8 cellular contexts compared by ENCODE assay signal in the genomic region with DNA sequence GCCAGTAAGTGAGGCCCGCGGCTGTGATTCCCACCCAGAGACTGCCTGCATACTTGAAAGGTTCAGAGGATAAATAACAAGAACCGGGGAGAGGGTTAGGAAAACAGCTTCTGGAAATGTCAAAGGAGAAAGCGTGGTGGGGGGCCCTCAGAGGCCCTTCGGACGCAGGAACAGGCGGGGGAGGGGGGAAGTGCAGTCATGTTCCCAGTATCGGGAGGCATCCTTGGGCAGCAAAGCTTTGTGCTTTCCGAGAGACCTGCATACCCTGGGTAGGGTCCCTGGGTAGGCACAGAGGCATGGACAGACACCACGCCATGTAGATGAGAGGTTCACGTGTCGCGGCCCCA. TPM values are rescaled to one million over a fixed set of nuclear protein-coding genes. Genes with fewer than 3 reads are reported as not detected.
DNase-seq lines count a peak whose midpoint lies in the region; ATAC-seq, FAIRE-seq and TF ChIP-seq lines count a peak whose summit lies in the region.

No MANE protein-coding gene starts in this region.

- TF ChIP-seq POLR2A in A549 (IDR thresholded peaks at IDR 0.05; ENCODE audit: low read length), result no peak

- H3K9me3 ChIP-seq in A549, result no peaks in the 10 kb centered on the region
- no peaks in the 10 kb centered on the region for H3K9me3 ChIP-seq in neutrophil

- no peak for TF ChIP-seq RAD21 in A549 (conservative IDR thresholded peaks at IDR 0.05 in 1 of 2, IDR thresholded peaks at IDR 0.05 in 1 of 2)

- peaks cover 5% of the 10 kb centered on the region; the same call in 1 of the 2 replicates for H3K36me3 Mint-ChIP-seq in WTC11
- H3K36me3 Mint-ChIP-seq in glutamatergic neuron (ENCODE audit: unreplicated experiment), result peaks cover 11% of the 10 kb centered on the region

- H3K4me2 ChIP-seq in A549, result peak overlapping the region; percentile 73; the same call in 2 of the 3 replicates

- no peaks in the 10 kb centered on the region for H3K36me3 ChIP-seq in neutrophil

- H3K4me1 Mint-ChIP-seq in WTC11 (peaks cover 33% of the 10 kb centered on the region), glutamatergic neuron (ENCODE audit: low read depth, unreplicated experiment) (peaks cover 21% of the 10 kb centered on the region)

- no peak for TF ChIP-seq EP300 in A549 (IDR thresholded peaks at IDR 0.05)

- CTCF ChIA-PET in A549 (lab: Yijun Ruan, JAX) (interaction anchor here (1.0 to 1.2 kb wide), 2 partner anchors 194 to 220 kb away, joined by 3 read pairs; no protein-coding TSS in a partner anchor), WTC11 (lab: Charles Lee) (interaction anchor here (0.8 to 4.5 kb wide), 13 partner anchors 8 to 211 kb away, joined by 3 to 37 read pairs (median 7); a partner anchor contains a TSS)

- FAIRE-seq in A549 (lab: Jason Lieb, UNC), result no peak

- POLR2A ChIA-PET in A549 (lab: Yijun Ruan, JAX), result no interaction called here
- POLR2A ChIA-PET in WTC11 (lab: Charles Lee), result interaction anchor here (0.5 to 1.6 kb wide), 5 partner anchors 9 to 161 kb away, joined by 3 to 4 read pairs (median 3); a partner anchor contains a TSS

- in situ Hi-C loops in KBM-7 (cut with MboI; ENCODE audit: low pct_unique_long_range_greater_than_20kb, low sequenced_read_pairs), result no loop called here
- in situ Hi-C loops in GM13976 (cut with MboI; ENCODE audit: low sequenced_read_pairs, unreplicated experiment), result no loop called here

- H3K27ac Mint-ChIP-seq in WTC11 (no peak overlapping the region), glutamatergic neuron (ENCODE audit: unreplicated experiment) (peak overlapping the region; percentile 60)

- WGBS in A549 (ENCODE audit: missing lambda C conversion rate), result 94% methylated on average over 7 of the region's 13 CpGs

- H3K9me3 Mint-ChIP-seq in WTC11 (no peaks in the 10 kb centered on the region), glutamatergic neuron (ENCODE audit: unreplicated experiment) (peaks cover 17% of the 10 kb centered on the region)

- DNase-seq in A549 (ENCODE audit: low read depth in 1 of 2, low spot score in 1 of 2), result no peak
- no peak for DNase-seq in WTC11 (ENCODE audit: low spot score)
- no peak for DNase-seq in glutamatergic neuron
- DNase-seq in KBM-7, result no peak
- DNase-seq in GM13976 (ENCODE audit: low spot score), result no peak
- DNase-seq in DMS79 treated with DMSO at 0.1 percent for 48 hours (lab: John Stamatoyannopoulos, UW), result no peak

- no peaks in the 10 kb centered on the region for H3K4me1 ChIP-seq in A549
- H3K4me1 ChIP-seq in neutrophil (ENCODE audit: control insufficient read depth in 1 of 2, insufficient read depth in 1 of 2, low read depth in 1 of 2, low read length in 1 of 2), result peaks cover 37 to 39% of the 10 kb centered on the region in 2 experiments

- no peak for TF ChIP-seq CTCF in A549 (IDR thresholded peaks at IDR 0.05)
- no peak for TF ChIP-seq CTCF in WTC11 (IDR thresholded peaks at IDR 0.05)
- TF ChIP-seq CTCF in glutamatergic neuron (IDR thresholded peaks at IDR 0.05; ENCODE audit: partially characterized antibody, unreplicated experiment), result no peak
- TF ChIP-seq CTCF in neutrophil (IDR thresholded peaks at IDR 0.05), result no peak
- TF ChIP-seq CTCF in GM13976 (IDR thresholded peaks at IDR 0.05; ENCODE audit: borderline replicate concordance, control extremely low read depth, extremely low read depth, insufficient read depth, missing control alignments), result no peak

- H3K4me3 ChIP-seq in A549 (no peak overlapping the region), neutrophil (ENCODE audit: low read depth in 1 of 2, low read length in 1 of 2) (peak overlapping the region; percentile 51 to 62)

- H3K27me3 ChIP-seq in neutrophil, result peaks cover 40% of the 10 kb centered on the region

- H3K27me3 Mint-ChIP-seq in WTC11 (ENCODE audit: low read depth), result peaks cover 40% of the 10 kb centered on the region
- peaks cover 29% of the 10 kb centered on the region for H3K27me3 Mint-ChIP-seq in glutamatergic neuron (ENCODE audit: unreplicated experiment)

- H3K4me3 Mint-ChIP-seq in WTC11 (peak overlapping the region; percentile 80), glutamatergic neuron (ENCODE audit: unreplicated experiment) (peak overlapping the region; percentile 87)

- no peak overlapping the region for H3K27ac ChIP-seq in A549
- no peak overlapping the region for H3K27ac ChIP-seq in neutrophil

- ATAC-seq in A549 (no peak), WTC11 (no peak), GM19455 (IDR thresholded peaks at IDR 0.05; ENCODE audit: unreplicated experiment) (no peak)

TF ChIP-seq in A549, 52 proteins besides CTCF, POLR2A, EP300 and RAD21:
- TF ChIP-seq PHF8 (IDR thresholded peaks at IDR 0.05; ENCODE audit: borderline replicate concordance, low read depth) (no peak), RFX5 (IDR thresholded peaks at IDR 0.05) (no peak), MAFK (IDR thresholded peaks at IDR 0.05; ENCODE audit: partially characterized antibody) (no peak), HDAC2 (IDR thresholded peaks at IDR 0.05) (no peak), ZSCAN20 (CRISPR knock-in tag; IDR thresholded peaks at IDR 0.05) (no peak), CHD2 (IDR thresholded peaks at IDR 0.05; ENCODE audit: low read length, partially characterized antibody) (no peak), HOXA7 (CRISPR knock-in tag; IDR thresholded peaks at IDR 0.05) (no peak), BHLHE40 (IDR thresholded peaks at IDR 0.05; ENCODE audit: low read depth, low read length) (no peak), ZNF302 (CRISPR knock-in tag; IDR thresholded peaks at IDR 0.05) (no peak), ZC3H11A (IDR thresholded peaks at IDR 0.05) (no peak), TFCP2L1 (CRISPR knock-in tag; IDR thresholded peaks at IDR 0.05) (no peak), RCOR1 (IDR thresholded peaks at IDR 0.05; ENCODE audit: low read depth, low read length) (no peak), JUN (IDR thresholded peaks at IDR 0.05) (no peak), RNF2 (IDR thresholded peaks at IDR 0.05; ENCODE audit: borderline replicate concordance, low read depth) (no peak), KDM1A (IDR thresholded peaks at IDR 0.05; ENCODE audit: low read depth) (no peak), KDM5A (IDR thresholded peaks at IDR 0.05) (no peak), MAZ (IDR thresholded peaks at IDR 0.05; ENCODE audit: borderline replicate concordance, low read depth, low read length) (no peak)
- TF ChIP-seq, protein P1, sequence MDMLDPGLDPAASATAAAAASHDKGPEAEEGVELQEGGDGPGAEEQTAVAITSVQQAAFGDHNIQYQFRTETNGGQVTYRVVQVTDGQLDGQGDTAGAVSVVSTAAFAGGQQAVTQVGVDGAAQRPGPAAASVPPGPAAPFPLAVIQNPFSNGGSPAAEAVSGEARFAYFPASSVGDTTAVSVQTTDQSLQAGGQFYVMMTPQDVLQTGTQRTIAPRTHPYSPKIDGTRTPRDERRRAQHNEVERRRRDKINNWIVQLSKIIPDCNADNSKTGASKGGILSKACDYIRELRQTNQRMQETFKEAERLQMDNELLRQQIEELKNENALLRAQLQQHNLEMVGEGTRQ (IDR thresholded peaks at IDR 0.05), result no peak
TF ChIP-seq in A549: peak in this region for 0.

TF ChIP-seq in WTC11, 78 proteins besides CTCF, POLR2A, EP300 and RAD21 (continues in another document):
- TF ChIP-seq ZNF671 (CRISPR knock-in tag; IDR thresholded peaks at IDR 0.05) (no peak), GTF2I (CRISPR knock-in tag; conservative IDR thresholded peaks at IDR 0.05) (no peak), SP1 (CRISPR knock-in tag; conservative IDR thresholded peaks at IDR 0.05) (no peak), ZBTB21 (CRISPR knock-in tag; IDR thresholded peaks at IDR 0.05; ENCODE audit: borderline replicate concordance) (no peak), ZNF138 (CRISPR knock-in tag; conservative IDR thresholded peaks at IDR 0.05) (no peak), TCF7 (CRISPR knock-in tag; IDR thresholded peaks at IDR 0.05; ENCODE audit: low read depth) (no peak)
- TF ChIP-seq, protein P2, sequence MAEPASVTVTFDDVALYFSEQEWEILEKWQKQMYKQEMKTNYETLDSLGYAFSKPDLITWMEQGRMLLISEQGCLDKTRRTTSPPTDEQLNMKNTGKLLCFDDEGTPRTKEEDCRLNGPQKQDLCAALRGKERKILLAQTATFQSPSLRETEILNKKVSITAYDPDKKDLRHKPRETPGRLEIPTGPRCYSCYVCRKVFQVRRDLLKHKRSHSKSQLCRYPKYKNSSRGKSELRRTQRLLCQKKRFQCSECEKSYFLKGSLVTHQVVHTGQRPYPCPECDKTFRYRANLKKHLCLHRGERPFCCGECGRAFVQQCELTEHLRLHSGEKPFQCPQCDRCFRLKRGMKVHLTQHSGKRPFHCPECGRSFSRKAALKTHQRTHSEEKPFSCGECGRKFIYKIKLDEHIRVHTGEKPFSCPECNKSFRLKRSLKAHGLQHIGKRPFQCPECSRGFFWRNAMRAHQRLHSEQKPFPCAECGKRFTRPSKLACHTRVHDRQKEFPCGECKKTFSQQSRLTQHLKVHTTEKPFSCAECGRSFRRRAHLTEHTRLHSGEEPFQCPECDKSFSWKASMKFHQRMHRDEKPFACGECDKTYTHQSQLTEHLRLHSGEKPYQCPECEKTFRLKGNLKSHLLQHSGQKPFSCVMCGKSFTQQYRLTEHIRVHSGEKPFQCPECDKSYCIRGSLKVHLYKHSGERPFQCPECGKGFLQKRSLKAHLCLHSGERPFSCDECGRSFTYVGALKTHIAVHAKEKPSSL (CRISPR knock-in tag; conservative IDR thresholded peaks at IDR 0.05), result no peak
- TF ChIP-seq, protein P3, sequence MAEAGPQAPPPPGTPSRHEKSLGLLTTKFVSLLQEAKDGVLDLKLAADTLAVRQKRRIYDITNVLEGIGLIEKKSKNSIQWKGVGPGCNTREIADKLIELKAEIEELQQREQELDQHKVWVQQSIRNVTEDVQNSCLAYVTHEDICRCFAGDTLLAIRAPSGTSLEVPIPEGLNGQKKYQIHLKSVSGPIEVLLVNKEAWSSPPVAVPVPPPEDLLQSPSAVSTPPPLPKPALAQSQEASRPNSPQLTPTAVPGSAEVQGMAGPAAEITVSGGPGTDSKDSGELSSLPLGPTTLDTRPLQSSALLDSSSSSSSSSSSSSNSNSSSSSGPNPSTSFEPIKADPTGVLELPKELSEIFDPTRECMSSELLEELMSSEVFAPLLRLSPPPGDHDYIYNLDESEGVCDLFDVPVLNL (CRISPR knock-in tag; IDR thresholded peaks at IDR 0.05; ENCODE audit: borderline replicate concordance, low read depth), result no peak
- TF ChIP-seq, protein P4, sequence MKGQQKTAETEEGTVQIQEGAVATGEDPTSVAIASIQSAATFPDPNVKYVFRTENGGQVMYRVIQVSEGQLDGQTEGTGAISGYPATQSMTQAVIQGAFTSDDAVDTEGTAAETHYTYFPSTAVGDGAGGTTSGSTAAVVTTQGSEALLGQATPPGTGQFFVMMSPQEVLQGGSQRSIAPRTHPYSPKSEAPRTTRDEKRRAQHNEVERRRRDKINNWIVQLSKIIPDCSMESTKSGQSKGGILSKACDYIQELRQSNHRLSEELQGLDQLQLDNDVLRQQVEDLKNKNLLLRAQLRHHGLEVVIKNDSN (CRISPR knock-in tag; IDR thresholded peaks at IDR 0.05), result no peak

RNA-seq across cellular contexts. Expression of a gene that starts 21.4 kb away (rescaled TPM):
- polyA plus RNA-seq in A549 (2011; rRNA removed), result 0.36 and 0.52 TPM in 2 replicates
- polyA plus RNA-seq in A549 (2012; cell fraction: cytosol; rRNA removed), result 0.25 and 0.29 TPM in 2 replicates
- 0.84 and 1.2 TPM in 2 replicates for polyA plus RNA-seq in A549 (2012; cell fraction: nucleus; rRNA removed)
- 0.18 to 0.50 TPM (median 0.29 TPM) in 3 replicates for polyA plus RNA-seq in A549 (2017; fragmentation: RNase III; extraction: RNeasy Plus Mini Kit Qiagen cat#74134 plus additional on column Dnase treatment)
- 0.12 and 1.1 TPM in 2 replicates for polyA minus RNA-seq in A549 (2011; rRNA and poly(A)+ RNA removed)
- 5.3 to 11.4 TPM (median 6.3 TPM) in 3 replicates for total RNA-seq in WTC11 (2021)
- total RNA-seq in glutamatergic neuron (ENCODE audit: unreplicated experiment), result 5.0 TPM
